Comparison of ENCODE assay signal across 11 cellular contexts in genomic region chr5:138974227-138975063, GRCh38.
DNase-seq lines count a peak whose midpoint lies in the region; TF ChIP-seq lines count a peak whose summit lies in the region.
"Had no signal": no experiment of that assay in that cellular context is flagged by ENCODE, and none has a peak within 500 bp of the region (broad histone marks: within the 10 kb centered on the region; RNA-seq: fewer than 3 reads in every experiment).

No MANE protein-coding gene starts in this region.

- peaks cover 27% of the 10 kb centered on the region for H3K4me1 Mint-ChIP-seq in activated T-helper 2 cell treated with anti-CD3 and anti-CD28 coated beads, Interferon-gamma antibody, Interleukin-2, Interleukin-4, amounts not matched to agents 10 μg/mL and 5 μg/mL and 100 μg/mL, durations not matched to agents 14 hours and 24 hours and 36 hours (ENCODE audit: low read depth)
- H3K4me1 Mint-ChIP-seq: activated B cell treated with CpG ODN at 0.5 μM for 24 hours had no signal

- H3K4me3 ChIP-seq in fibroblast of mammary gland (ENCODE audit: control insufficient read depth, low read depth, low read length): no peak overlapping the region
- H3K4me3 ChIP-seq in muscle layer of duodenum (ENCODE audit: low read depth in 1 of 2, low read length in 2 of 2): no peak overlapping the region
- no peak overlapping the region for H3K4me3 ChIP-seq in vagina

- no peak for TF ChIP-seq CTCF in fibroblast of mammary gland (conservative IDR thresholded peaks at IDR 0.05; ENCODE audit: control insufficient read depth, insufficient read depth, low read depth, low read length)
- TF ChIP-seq CTCF in vagina (IDR thresholded peaks at IDR 0.05): no peak

- H3K9me3 Mint-ChIP-seq in activated T-helper 2 cell treated with anti-CD3 and anti-CD28 coated beads, Interferon-gamma antibody, Interleukin-2, Interleukin-4, amounts not matched to agents 10 μg/mL and 5 μg/mL and 100 μg/mL, durations not matched to agents 14 hours and 24 hours and 36 hours: no peaks in the 10 kb centered on the region
- H3K9me3 Mint-ChIP-seq: activated B cell treated with CpG ODN at 0.5 μM for 24 hours had no signal

- H3K27me3 ChIP-seq in muscle layer of duodenum (ENCODE audit: low read depth, low read length) (no peaks in the 10 kb centered on the region), vagina (no peaks in the 10 kb centered on the region)

- peaks cover 2% of the 10 kb centered on the region for H3K36me3 Mint-ChIP-seq in activated T-helper 2 cell treated with anti-CD3 and anti-CD28 coated beads, Interferon-gamma antibody, Interleukin-2, Interleukin-4, amounts not matched to agents 10 μg/mL and 5 μg/mL and 100 μg/mL, durations not matched to agents 14 hours and 24 hours and 36 hours (ENCODE audit: low read depth)

- DNase-seq in NCI-H2227 (lab: John Stamatoyannopoulos, UW; ENCODE audit: unreplicated experiment) (peak; percentile 22), NCI-H2227 treated with DMSO at 0.1 percent for 48 hours (lab: John Stamatoyannopoulos, UW) (no peak), fibroblast of mammary gland (ENCODE audit: low read depth) (peak; percentile 84), vagina (ENCODE audit: extremely low spot score in 2 of 2) (no peak), HT-29 (ENCODE audit: low spot score) (no peak), iPS-NIHi7 (ENCODE audit: extremely low spot score) (no peak)
- DNase-seq in activated T-helper 2 cell treated with anti-CD3 and anti-CD28 coated beads, Interferon-gamma antibody, Interleukin-2, Interleukin-4, amounts not matched to agents 10 μg/mL and 5 μg/mL and 100 μg/mL, durations not matched to agents 14 hours and 24 hours and 36 hours (ENCODE audit: low spot score): no peak
- DNase-seq: 8988T, activated B cell treated with CpG ODN at 0.5 μM for 24 hours, NCI-H1436 had no signal

- H3K27ac ChIP-seq in muscle layer of duodenum (ENCODE audit: low read length): peak overlapping the region; percentile 71
- peak overlapping the region; percentile 53 for H3K27ac ChIP-seq in vagina

- H3K4me1 ChIP-seq in muscle layer of duodenum (ENCODE audit: control insufficient read depth in 1 of 2, insufficient read depth in 2 of 2, low read length in 2 of 2) (peaks cover 5 to 21% of the 10 kb centered on the region in 2 donors), vagina (peaks cover 33% of the 10 kb centered on the region)

- H3K9me3 ChIP-seq in muscle layer of duodenum (ENCODE audit: control insufficient read depth in 1 of 2, low read length in 2 of 2) (no peaks in the 10 kb centered on the region), vagina (no peaks in the 10 kb centered on the region)

- intact Hi-C loops in vagina (cut with DNase I): no loop called here
- intact Hi-C loops in activated T-helper 2 cell treated with anti-CD3 and anti-CD28 coated beads, Interferon-gamma antibody, Interleukin-2, Interleukin-4, amounts not matched to agents 10 μg/mL and 5 μg/mL and 100 μg/mL, durations not matched to agents 14 hours and 24 hours and 36 hours (cut with micrococcal nuclease): no loop called here

- no peak overlapping the region for H3K4me3 Mint-ChIP-seq in activated T-helper 2 cell treated with anti-CD3 and anti-CD28 coated beads, Interferon-gamma antibody, Interleukin-2, Interleukin-4, amounts not matched to agents 10 μg/mL and 5 μg/mL and 100 μg/mL, durations not matched to agents 14 hours and 24 hours and 36 hours (ENCODE audit: low read depth)
- H3K4me3 Mint-ChIP-seq: activated B cell treated with CpG ODN at 0.5 μM for 24 hours had no signal

- no peak for TF ChIP-seq POLR2A in vagina (IDR thresholded peaks at IDR 0.05)

- H3K36me3 ChIP-seq in muscle layer of duodenum (ENCODE audit: control insufficient read depth in 1 of 2, insufficient read depth in 2 of 2, low read length in 2 of 2) (no peaks in the 10 kb centered on the region), vagina (no peaks in the 10 kb centered on the region)

- no peak overlapping the region for H3K27ac Mint-ChIP-seq in activated T-helper 2 cell treated with anti-CD3 and anti-CD28 coated beads, Interferon-gamma antibody, Interleukin-2, Interleukin-4, amounts not matched to agents 10 μg/mL and 5 μg/mL and 100 μg/mL, durations not matched to agents 14 hours and 24 hours and 36 hours
- H3K27ac Mint-ChIP-seq: activated B cell treated with CpG ODN at 0.5 μM for 24 hours had no signal

- H3K27me3 Mint-ChIP-seq in activated T-helper 2 cell treated with anti-CD3 and anti-CD28 coated beads, Interferon-gamma antibody, Interleukin-2, Interleukin-4, amounts not matched to agents 10 μg/mL and 5 μg/mL and 100 μg/mL, durations not matched to agents 14 hours and 24 hours and 36 hours (ENCODE audit: low read depth): no peaks in the 10 kb centered on the region
- H3K27me3 Mint-ChIP-seq: activated B cell treated with CpG ODN at 0.5 μM for 24 hours had no signal

Comparison
In these comparisons a context has a peak if more than half of its experiments do, and no peak if none do; other contexts are left out.
1. DNase-seq: peak in NCI-H2227 (single experiment) and fibroblast of mammary gland (single experiment); none in NCI-H2227 treated with DMSO at 0.1 percent for 48 hours (single experiment), vagina (0 of 2), activated T-helper 2 cell treated with anti-CD3 and anti-CD28 coated beads, Interferon-gamma antibody, Interleukin-2, Interleukin-4, amounts not matched to agents 10 μg/mL and 5 μg/mL and 100 μg/mL, durations not matched to agents 14 hours and 24 hours and 36 hours (single experiment), HT-29 (single experiment) and iPS-NIHi7 (single experiment).